Comparison of ENCODE assay signal across 24 cellular contexts in the genomic region with DNA sequence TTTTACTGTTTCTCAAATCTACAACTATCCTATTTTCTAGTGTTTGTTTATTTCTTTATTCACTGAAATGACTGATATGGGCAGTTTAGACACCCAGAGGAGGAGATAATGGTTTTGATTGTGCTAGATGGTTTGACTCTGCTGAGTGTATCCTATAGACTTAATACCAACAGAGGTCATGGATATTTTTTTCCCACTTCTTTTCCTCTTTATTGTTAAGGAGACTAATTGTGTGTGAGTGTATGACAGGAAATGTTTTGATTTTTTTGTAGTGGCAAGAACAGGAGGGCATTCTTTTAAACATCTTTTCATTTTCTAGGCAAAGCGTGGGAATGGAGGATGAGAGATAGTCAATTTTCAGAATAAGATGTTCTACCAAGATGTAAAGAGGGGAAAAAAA.
"Had no signal": no experiment of that assay in that cellular context is flagged by ENCODE, and none has a peak within 500 bp of the region (broad histone marks: within the 10 kb centered on the region; RNA-seq: fewer than 3 reads in every experiment).

No MANE protein-coding gene starts in this region.

- H3K4me3 Mint-ChIP-seq: T-cell had no signal

- H3K27me3 Mint-ChIP-seq: T-cell had no signal

- FAIRE-seq: RCC 7860 had no signal

- DNase-seq: IMR-90, Karpas-422, KG1, MG63, NCI-H1092, NCI-H1105 treated with DMSO at 0.1 percent for 48 hours, NCI-H1417 treated with DMSO at 0.1 percent for 48 hours, NCI-H146, NCI-H1694 treated with DMSO at 0.1 percent for 48 hours, NCI-H1930, NCI-H2081, NCI-H2107, NCI-H2227 treated with DMSO at 0.1 percent for 48 hours, NCI-H524, NCI-H526 treated with DMSO at 0.1 percent for 48 hours, NCI-H748 treated with DMSO at 0.1 percent for 48 hours, Right ventricle myocardium superior, RPMI8226, SIG-M5, SK-N-SH, SW 1271, T-cell had no signal

- H3K4me2 ChIP-seq: SK-N-SH had no signal

- H3K9ac ChIP-seq: SK-N-SH had no signal

- H3K36me3 ChIP-seq: MG63, SJSA1 had no signal

- H3K4me3 ChIP-seq: MG63, SJSA1 had no signal

- H3K9me3 ChIP-seq: MG63, SJSA1, SK-N-SH had no signal

- H3K27me3 ChIP-seq: MG63, SJSA1 had no signal

- ATAC-seq: T-cell had no signal

- H3K4me1 ChIP-seq: SJSA1 had no signal

- H3K27ac ChIP-seq: SJSA1 had no signal

- H3K27ac Mint-ChIP-seq: T-cell had no signal
